Comparison of ENCODE assay signal across 1 cellular context in the genomic region with DNA sequence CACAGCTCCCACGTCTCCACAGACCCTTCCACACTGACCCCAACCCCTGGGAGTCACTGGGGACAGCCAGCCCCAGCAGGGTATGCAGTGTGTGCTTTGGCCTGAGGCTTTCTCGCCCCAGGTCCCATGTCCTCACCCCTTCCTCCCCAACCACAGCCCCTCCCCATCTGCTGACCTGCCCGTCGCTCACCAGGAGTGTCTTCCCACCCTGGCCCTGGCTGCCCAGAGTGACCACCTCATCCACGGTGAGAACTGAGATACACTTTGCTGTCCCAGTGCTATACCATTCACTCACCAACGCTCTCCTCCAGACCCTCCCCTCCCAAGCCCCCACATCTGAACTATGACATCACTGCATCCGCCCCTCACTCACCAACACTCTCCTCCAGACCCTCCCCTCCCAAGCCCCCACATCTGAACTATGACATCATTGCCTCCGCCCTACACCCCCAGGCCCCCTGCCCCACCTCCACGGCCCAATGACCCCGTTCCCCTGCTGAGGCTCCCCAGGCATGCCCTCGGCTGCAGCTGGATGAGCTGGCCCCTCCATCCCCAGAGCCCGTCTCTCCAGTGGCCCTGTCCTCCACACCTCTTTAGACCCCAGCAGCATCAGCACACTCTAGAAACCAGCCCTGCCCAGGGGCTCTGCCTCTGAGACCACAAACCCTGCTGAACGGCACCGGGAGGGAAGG.
A peak's percentile ranks its signal among the peaks of the same experiment; 100 is the strongest.
TF ChIP-seq lines count a peak whose summit lies in the region.

No MANE protein-coding gene starts in this region.

TF ChIP-seq in HepG2, 621 proteins besides CTCF, POLR2A, EP300 and RAD21:
- no peak for TF ChIP-seq PHF5A (CRISPR knock-in tag; IDR thresholded peaks at IDR 0.05; ENCODE audit: low read depth, unreplicated experiment)
- TF ChIP-seq MAFK (conservative IDR thresholded peaks at IDR 0.05 in 1 of 2, IDR thresholded peaks at IDR 0.05 in 1 of 2; ENCODE audit: low read length in 2 of 2) = no peak
- no peak for TF ChIP-seq PAX8 (CRISPR knock-in tag; IDR thresholded peaks at IDR 0.05; ENCODE audit: borderline replicate concordance)
- no peak for TF ChIP-seq ZNF691 (CRISPR knock-in tag; IDR thresholded peaks at IDR 0.05; ENCODE audit: borderline replicate concordance, low read depth)
- no peak for TF ChIP-seq ZNF350 (CRISPR knock-in tag; IDR thresholded peaks at IDR 0.05; ENCODE audit: borderline replicate concordance, low read depth)
- no peak for TF ChIP-seq SMARCC2 (IDR thresholded peaks at IDR 0.05)
- TF ChIP-seq ATF7 (IDR thresholded peaks at IDR 0.05) = peak; percentile 92
- TF ChIP-seq ATF7 (CRISPR knock-in tag; IDR thresholded peaks at IDR 0.05) = no peak
- no peak for TF ChIP-seq SOX13 (IDR thresholded peaks at IDR 0.05)
- no peak for TF ChIP-seq SOX13 (CRISPR knock-in tag; conservative IDR thresholded peaks at IDR 0.05 in 1 of 2, IDR thresholded peaks at IDR 0.05 in 1 of 2)
- no peak for TF ChIP-seq ZBTB34 (CRISPR knock-in tag; IDR thresholded peaks at IDR 0.05)
- TF ChIP-seq, protein P1, sequence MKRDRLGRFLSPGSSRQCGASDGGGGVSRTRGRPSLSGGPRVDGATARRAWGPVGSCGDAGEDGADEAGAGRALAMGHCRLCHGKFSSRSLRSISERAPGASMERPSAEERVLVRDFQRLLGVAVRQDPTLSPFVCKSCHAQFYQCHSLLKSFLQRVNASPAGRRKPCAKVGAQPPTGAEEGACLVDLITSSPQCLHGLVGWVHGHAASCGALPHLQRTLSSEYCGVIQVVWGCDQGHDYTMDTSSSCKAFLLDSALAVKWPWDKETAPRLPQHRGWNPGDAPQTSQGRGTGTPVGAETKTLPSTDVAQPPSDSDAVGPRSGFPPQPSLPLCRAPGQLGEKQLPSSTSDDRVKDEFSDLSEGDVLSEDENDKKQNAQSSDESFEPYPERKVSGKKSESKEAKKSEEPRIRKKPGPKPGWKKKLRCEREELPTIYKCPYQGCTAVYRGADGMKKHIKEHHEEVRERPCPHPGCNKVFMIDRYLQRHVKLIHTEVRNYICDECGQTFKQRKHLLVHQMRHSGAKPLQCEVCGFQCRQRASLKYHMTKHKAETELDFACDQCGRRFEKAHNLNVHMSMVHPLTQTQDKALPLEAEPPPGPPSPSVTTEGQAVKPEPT (CRISPR knock-in tag; IDR thresholded peaks at IDR 0.05; ENCODE audit: low read depth) = no peak
- TF ChIP-seq CREB1 (IDR thresholded peaks at IDR 0.05) = peak; percentile 77
- TF ChIP-seq CREB1 (CRISPR knock-in tag; IDR thresholded peaks at IDR 0.05) = no peak
- TF ChIP-seq EEA1 (CRISPR knock-in tag; IDR thresholded peaks at IDR 0.05; ENCODE audit: borderline replicate concordance) = no peak
- TF ChIP-seq HNRNPH1 (optimal IDR thresholded peaks at IDR 0.05; ENCODE audit: low read depth, low read length) = no peak
- TF ChIP-seq KDM6A (CRISPR knock-in tag; IDR thresholded peaks at IDR 0.05; ENCODE audit: low read depth) = no peak
- no peak for TF ChIP-seq SALL2 (CRISPR knock-in tag; IDR thresholded peaks at IDR 0.05)
TF ChIP-seq in HepG2: peak in this region for 2.
